In the genomic region with DNA sequence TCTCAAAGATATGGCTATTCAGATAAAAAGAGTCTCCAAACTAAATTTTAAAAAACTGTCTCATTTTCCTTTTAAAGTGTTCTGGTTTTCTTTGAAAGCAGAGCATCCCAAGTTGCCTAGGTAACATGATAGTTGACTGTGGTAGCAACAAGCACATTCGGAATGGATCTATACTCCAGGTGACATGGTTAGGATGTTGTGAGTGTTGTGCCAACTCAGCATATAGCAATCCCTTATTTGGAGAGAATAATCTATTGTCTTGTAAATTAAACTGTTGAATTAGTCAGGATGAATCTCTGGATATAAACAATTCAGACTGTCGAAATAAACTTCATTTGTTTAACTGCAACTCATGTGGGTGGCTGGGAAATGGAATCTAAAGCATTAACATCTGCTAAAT, we compare ENCODE assay signal across 3 cellular contexts.
TF ChIP-seq lines count a peak whose summit lies in the region.

No MANE protein-coding gene starts in this region.

TF ChIP-seq in SK-N-SH, 30 proteins besides CTCF, POLR2A, EP300 and RAD21 (continued from another document):
- no peak for TF ChIP-seq USF1 (IDR thresholded peaks at IDR 0.05; ENCODE audit: borderline replicate concordance, low read depth)
- no peak for TF ChIP-seq FOXJ3 (CRISPR knock-in tag; IDR thresholded peaks at IDR 0.05)
- no peak for TF ChIP-seq JUND (IDR thresholded peaks at IDR 0.05)
- TF ChIP-seq SMC3 (IDR thresholded peaks at IDR 0.05; ENCODE audit: low read depth, low read length): no peak

TF ChIP-seq in SK-N-SH treated with all-trans-retinoic acid at 6 μM for 48 hours, 23 proteins besides CTCF, POLR2A, EP300 and RAD21 (continued from another document):
- TF ChIP-seq, protein P1, sequence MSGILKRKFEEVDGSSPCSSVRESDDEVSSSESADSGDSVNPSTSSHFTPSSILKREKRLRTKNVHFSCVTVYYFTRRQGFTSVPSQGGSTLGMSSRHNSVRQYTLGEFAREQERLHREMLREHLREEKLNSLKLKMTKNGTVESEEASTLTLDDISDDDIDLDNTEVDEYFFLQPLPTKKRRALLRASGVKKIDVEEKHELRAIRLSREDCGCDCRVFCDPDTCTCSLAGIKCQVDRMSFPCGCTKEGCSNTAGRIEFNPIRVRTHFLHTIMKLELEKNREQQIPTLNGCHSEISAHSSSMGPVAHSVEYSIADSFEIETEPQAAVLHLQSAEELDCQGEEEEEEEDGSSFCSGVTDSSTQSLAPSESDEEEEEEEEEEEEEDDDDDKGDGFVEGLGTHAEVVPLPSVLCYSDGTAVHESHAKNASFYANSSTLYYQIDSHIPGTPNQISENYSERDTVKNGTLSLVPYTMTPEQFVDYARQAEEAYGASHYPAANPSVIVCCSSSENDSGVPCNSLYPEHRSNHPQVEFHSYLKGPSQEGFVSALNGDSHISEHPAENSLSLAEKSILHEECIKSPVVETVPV (CRISPR knock-in tag; IDR thresholded peaks at IDR 0.05): no peak
- TF ChIP-seq CSDC2 (CRISPR knock-in tag; IDR thresholded peaks at IDR 0.05) (no peak), OSR1 (CRISPR knock-in tag; IDR thresholded peaks at IDR 0.05) (no peak), ZFP3 (CRISPR knock-in tag; IDR thresholded peaks at IDR 0.05) (no peak), ISL1 (CRISPR knock-in tag; IDR thresholded peaks at IDR 0.05) (no peak)
- TF ChIP-seq, protein P2, sequence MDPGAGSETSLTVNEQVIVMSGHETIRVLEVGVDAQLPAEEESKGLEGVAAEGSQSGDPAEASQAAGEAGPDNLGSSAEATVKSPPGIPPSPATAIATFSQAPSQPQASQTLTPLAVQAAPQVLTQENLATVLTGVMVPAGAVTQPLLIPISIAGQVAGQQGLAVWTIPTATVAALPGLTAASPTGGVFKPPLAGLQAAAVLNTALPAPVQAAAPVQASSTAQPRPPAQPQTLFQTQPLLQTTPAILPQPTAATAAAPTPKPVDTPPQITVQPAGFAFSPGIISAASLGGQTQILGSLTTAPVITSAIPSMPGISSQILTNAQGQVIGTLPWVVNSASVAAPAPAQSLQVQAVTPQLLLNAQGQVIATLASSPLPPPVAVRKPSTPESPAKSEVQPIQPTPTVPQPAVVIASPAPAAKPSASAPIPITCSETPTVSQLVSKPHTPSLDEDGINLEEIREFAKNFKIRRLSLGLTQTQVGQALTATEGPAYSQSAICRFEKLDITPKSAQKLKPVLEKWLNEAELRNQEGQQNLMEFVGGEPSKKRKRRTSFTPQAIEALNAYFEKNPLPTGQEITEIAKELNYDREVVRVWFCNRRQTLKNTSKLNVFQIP (CRISPR knock-in tag; IDR thresholded peaks at IDR 0.05; ENCODE audit: borderline replicate concordance, low read depth): no peak
TF ChIP-seq in SK-N-SH treated with all-trans-retinoic acid at 6 μM for 48 hours: peak in this region for 0.

TF ChIP-seq in IMR-90, 13 proteins besides CTCF, POLR2A, EP300 and RAD21 (continued from another document):
- TF ChIP-seq, protein P3, sequence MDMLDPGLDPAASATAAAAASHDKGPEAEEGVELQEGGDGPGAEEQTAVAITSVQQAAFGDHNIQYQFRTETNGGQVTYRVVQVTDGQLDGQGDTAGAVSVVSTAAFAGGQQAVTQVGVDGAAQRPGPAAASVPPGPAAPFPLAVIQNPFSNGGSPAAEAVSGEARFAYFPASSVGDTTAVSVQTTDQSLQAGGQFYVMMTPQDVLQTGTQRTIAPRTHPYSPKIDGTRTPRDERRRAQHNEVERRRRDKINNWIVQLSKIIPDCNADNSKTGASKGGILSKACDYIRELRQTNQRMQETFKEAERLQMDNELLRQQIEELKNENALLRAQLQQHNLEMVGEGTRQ (IDR thresholded peaks at IDR 0.05; ENCODE audit: low read depth, low read length): no peak
- no peak for TF ChIP-seq CEBPB (IDR thresholded peaks at IDR 0.05; ENCODE audit: low read depth, low read length)
- TF ChIP-seq BHLHE40 (IDR thresholded peaks at IDR 0.05; ENCODE audit: low read depth, low read length): no peak
